Comparison of ENCODE assay signal across 8 cellular contexts in the genomic region with DNA sequence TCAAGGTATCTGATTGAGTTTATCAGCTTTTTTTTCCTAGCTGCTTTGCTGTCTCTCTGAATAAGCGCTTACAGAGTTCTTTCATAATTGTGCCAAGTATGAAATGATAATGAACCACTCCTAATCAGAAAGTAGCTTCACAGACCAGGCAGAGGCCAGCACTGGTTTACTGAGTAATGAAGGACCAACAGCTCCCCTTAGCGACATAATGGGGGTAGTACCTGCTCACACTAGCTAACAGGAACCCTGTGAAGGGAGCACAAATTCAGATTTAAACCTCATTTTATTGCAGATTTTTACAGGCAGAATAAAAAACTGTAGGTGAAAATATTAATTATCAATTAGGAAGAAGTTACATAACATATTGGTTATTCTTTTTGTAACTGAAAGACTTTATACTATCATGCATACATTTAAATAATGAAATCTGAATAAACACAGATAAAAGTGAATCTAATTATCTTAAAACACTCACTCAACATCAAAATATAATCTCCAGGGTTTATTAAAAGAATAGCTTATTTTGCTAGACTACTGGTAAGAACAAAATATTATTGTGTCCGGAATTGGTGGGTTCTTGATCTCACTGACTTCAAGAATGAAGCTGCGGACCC. TPM values are rescaled to one million over a fixed set of nuclear protein-coding genes. Genes with fewer than 3 reads are reported as not detected.
DNase-seq lines count a peak whose midpoint lies in the region; ATAC-seq, FAIRE-seq and TF ChIP-seq lines count a peak whose summit lies in the region.

No MANE protein-coding gene starts in this region.

- H3K4me1 ChIP-seq in colonic mucosa (no peaks in the 10 kb centered on the region), liver (ENCODE audit: control insufficient read depth in 4 of 4, insufficient read depth in 4 of 4, low read length in 3 of 4) (no peaks in the 10 kb centered on the region)

- FAIRE-seq in H54 (lab: Jason Lieb, UNC), result no peak

- no peak for TF ChIP-seq POLR2A in H54 (IDR thresholded peaks at IDR 0.05; ENCODE audit: low read depth, low read length)

- no peaks in the 10 kb centered on the region for H3K9me3 ChIP-seq in colonic mucosa
- H3K9me3 ChIP-seq in liver (ENCODE audit: control insufficient read depth in 4 of 4, low read length in 3 of 4), result no peaks in the 10 kb centered on the region

- H3K4me3 ChIP-seq in colonic mucosa (no peak overlapping the region), liver (ENCODE audit: low read depth in 1 of 3, low read length in 3 of 3) (no peak overlapping the region)

- peak; percentile 75 to 83 for TF ChIP-seq RAD21 in liver (IDR thresholded peaks at IDR 0.05)

- intact Hi-C loops in colonic mucosa (cut with DNase I), result loop anchor here (5.0 to 10.0 kb wide), 2 partner anchors 142 to 255 kb away; no protein-coding TSS in a partner anchor

- TF ChIP-seq CTCF in AG09319 (IDR thresholded peaks at IDR 0.05; ENCODE audit: low read depth, low read length), result peak; percentile 89
- TF ChIP-seq CTCF in colonic mucosa (IDR thresholded peaks at IDR 0.05), result peak; percentile 52
- peak; percentile 70 for TF ChIP-seq CTCF in liver (IDR thresholded peaks at IDR 0.05; ENCODE audit: low read depth, low read length, missing input control)

- no peaks in the 10 kb centered on the region for H3K27me3 ChIP-seq in colonic mucosa
- H3K27me3 ChIP-seq in liver (ENCODE audit: control insufficient read depth in 4 of 4, insufficient read depth in 4 of 4, low read length in 3 of 4), result no peaks in the 10 kb centered on the region

- H3K36me3 ChIP-seq in colonic mucosa (no peaks in the 10 kb centered on the region), liver (ENCODE audit: control insufficient read depth in 4 of 4, insufficient read depth in 3 of 4, low read depth in 1 of 4, low read length in 3 of 4) (no peaks in the 10 kb centered on the region)

- ATAC-seq in GM19035 (IDR thresholded peaks at IDR 0.05; ENCODE audit: unreplicated experiment) (no peak), HG03565 (IDR thresholded peaks at IDR 0.05; ENCODE audit: unreplicated experiment) (no peak), HG02588 (IDR thresholded peaks at IDR 0.05; ENCODE audit: unreplicated experiment) (no peak)

- H3K9ac ChIP-seq in colonic mucosa (ENCODE audit: low read depth in 2 of 2, low read length in 2 of 2), result no peak overlapping the region
- no peak overlapping the region for H3K9ac ChIP-seq in liver (ENCODE audit: low read depth in 1 of 2, low read length in 2 of 2)

- H3K27ac ChIP-seq in colonic mucosa (no peak overlapping the region), liver (ENCODE audit: low read depth in 1 of 2, low read length in 2 of 2) (no peak overlapping the region)

- DNase-seq in AG09319 (ENCODE audit: extremely low read depth, low read depth), result peak; percentile 59
- DNase-seq in H54 (ENCODE audit: insufficient read length, low spot score), result peak; percentile 60
- DNase-seq in NCI-H526 (lab: John Stamatoyannopoulos, UW), result peak; percentile 17 to 59
- no peak for DNase-seq in colonic mucosa

- WGBS in liver, result 55% methylated on average over 4 of the region's 4 CpGs

TF ChIP-seq in liver, 16 proteins besides CTCF, POLR2A, EP300 and RAD21:
- TF ChIP-seq JUND (IDR thresholded peaks at IDR 0.05), result no peak
- no peak for TF ChIP-seq EGR1 (IDR thresholded peaks at IDR 0.05; ENCODE audit: low read depth in 2 of 2)
- TF ChIP-seq FOXA2 (IDR thresholded peaks at IDR 0.05), result no peak
- TF ChIP-seq, protein P1, sequence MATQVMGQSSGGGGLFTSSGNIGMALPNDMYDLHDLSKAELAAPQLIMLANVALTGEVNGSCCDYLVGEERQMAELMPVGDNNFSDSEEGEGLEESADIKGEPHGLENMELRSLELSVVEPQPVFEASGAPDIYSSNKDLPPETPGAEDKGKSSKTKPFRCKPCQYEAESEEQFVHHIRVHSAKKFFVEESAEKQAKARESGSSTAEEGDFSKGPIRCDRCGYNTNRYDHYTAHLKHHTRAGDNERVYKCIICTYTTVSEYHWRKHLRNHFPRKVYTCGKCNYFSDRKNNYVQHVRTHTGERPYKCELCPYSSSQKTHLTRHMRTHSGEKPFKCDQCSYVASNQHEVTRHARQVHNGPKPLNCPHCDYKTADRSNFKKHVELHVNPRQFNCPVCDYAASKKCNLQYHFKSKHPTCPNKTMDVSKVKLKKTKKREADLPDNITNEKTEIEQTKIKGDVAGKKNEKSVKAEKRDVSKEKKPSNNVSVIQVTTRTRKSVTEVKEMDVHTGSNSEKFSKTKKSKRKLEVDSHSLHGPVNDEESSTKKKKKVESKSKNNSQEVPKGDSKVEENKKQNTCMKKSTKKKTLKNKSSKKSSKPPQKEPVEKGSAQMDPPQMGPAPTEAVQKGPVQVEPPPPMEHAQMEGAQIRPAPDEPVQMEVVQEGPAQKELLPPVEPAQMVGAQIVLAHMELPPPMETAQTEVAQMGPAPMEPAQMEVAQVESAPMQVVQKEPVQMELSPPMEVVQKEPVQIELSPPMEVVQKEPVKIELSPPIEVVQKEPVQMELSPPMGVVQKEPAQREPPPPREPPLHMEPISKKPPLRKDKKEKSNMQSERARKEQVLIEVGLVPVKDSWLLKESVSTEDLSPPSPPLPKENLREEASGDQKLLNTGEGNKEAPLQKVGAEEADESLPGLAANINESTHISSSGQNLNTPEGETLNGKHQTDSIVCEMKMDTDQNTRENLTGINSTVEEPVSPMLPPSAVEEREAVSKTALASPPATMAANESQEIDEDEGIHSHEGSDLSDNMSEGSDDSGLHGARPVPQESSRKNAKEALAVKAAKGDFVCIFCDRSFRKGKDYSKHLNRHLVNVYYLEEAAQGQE (IDR thresholded peaks at IDR 0.05), result no peak
- TF ChIP-seq HNF4G (IDR thresholded peaks at IDR 0.05), result no peak
- TF ChIP-seq ZBTB33 (IDR thresholded peaks at IDR 0.05), result no peak
- TF ChIP-seq FOXA1 (IDR thresholded peaks at IDR 0.05), result no peak
- TF ChIP-seq YY1 (IDR thresholded peaks at IDR 0.05), result no peak
- no peak for TF ChIP-seq SP1 (IDR thresholded peaks at IDR 0.05)
- no peak for TF ChIP-seq RXRA (IDR thresholded peaks at IDR 0.05)

RNA-seq across cellular contexts. Expression of gene LRRC30, which starts 53.7 kb away (rescaled TPM):
- not detected for total RNA-seq in colonic mucosa
- total RNA-seq in liver, result not detected
- not detected for polyA plus RNA-seq in liver

RNA-seq across cellular contexts. Expression of gene LAMA1, which starts 59.6 kb away (rescaled TPM):
- total RNA-seq in colonic mucosa (10 to 100 TPM in 1 of 2 donors, 1 to 10 TPM in 1; 7.7 to 24.2 TPM), liver (under 1 TPM; 0.51 to 0.67 TPM)
- polyA plus RNA-seq in liver, result under 1 TPM; 0.05 to 0.35 TPM

Comparison
In these comparisons a context has a peak if more than half of its experiments do, and no peak if none do; other contexts are left out.
1. RNA of gene LAMA1, which starts 59.6 kb away (total RNA-seq): 7.7 to 24.2 TPM in colonic mucosa; 0.51 to 0.67 TPM in liver; every median in the first group is over 4 times any median in the second.
2. Peak in every context shown above with its lines, with median percentiles within 50 percentile points of each other: CTCF ChIP-seq.